Comparison of ENCODE assay signal across 35 cellular contexts in genomic region chr12:71950404-71950803, GRCh38. TPM values are rescaled to one million over a fixed set of nuclear protein-coding genes. Genes with fewer than 3 reads are reported as not detected.
"Had no signal": no experiment of that assay in that cellular context is flagged by ENCODE, and none has a peak within 500 bp of the region (broad histone marks: within the 10 kb centered on the region; RNA-seq: fewer than 3 reads in every experiment).

No MANE protein-coding gene starts in this region.

- H3K27ac Mint-ChIP-seq: dendritic cell treated with granulocyte-macrophage colony-stimulating factor and Interleukin-4, amounts not matched to agents 40 ng/mL and 50 ng/mL, for 4 days; mesothelial cell of epicardium; natural killer cell treated with Interleukin-12 subunit alpha and Interleukin-12 subunit beta and Interleukin-15 and Interleukin-18, amount 100 ng/mL, for 72 hours; stimulated activated memory B cell treated with anti-CD40 and anti-IgM and Interleukin-4, amounts not matched to agents 10 μg/mL and 1 μg/mL and 100 μg/mL, for 72 hours; type B pancreatic cell had no signal

- H3K27me3 ChIP-seq: right atrium auricular region, testis had no signal

- ATAC-seq: esophagus mucosa; gastrocnemius medialis; left cardiac atrium; left lung; mucosa of descending colon; natural killer cell treated with Interleukin-12 subunit alpha and Interleukin-12 subunit beta and Interleukin-15 and Interleukin-18, amount 100 ng/mL, for 72 hours; sciatic nerve; stimulated activated memory B cell treated with anti-CD40 and anti-IgM and Interleukin-4, amounts not matched to agents 10 μg/mL and 1 μg/mL and 100 μg/mL, for 72 hours; stimulated activated naive CD8-positive, alpha-beta T cell treated with anti-CD3 and anti-CD28 coated beads, Interleukin-15, Interleukin-2, amounts not matched to agents 100 U/mL and 50 U/mL, for 24 hours had no signal

- H3K4me1 Mint-ChIP-seq: mesothelial cell of epicardium; naive B cell; stimulated activated memory B cell treated with anti-CD40 and anti-IgM and Interleukin-4, amounts not matched to agents 10 μg/mL and 1 μg/mL and 100 μg/mL, for 72 hours had no signal

- H3K27ac ChIP-seq: epithelial cell of prostate, gastrocnemius medialis, left lung, prostate gland, right atrium auricular region, testis, tibial artery had no signal

- H3K4me3 Mint-ChIP-seq: dendritic cell treated with granulocyte-macrophage colony-stimulating factor and Interleukin-4, amounts not matched to agents 40 ng/mL and 50 ng/mL, for 4 days; endodermal cell; mesothelial cell of epicardium; naive B cell; natural killer cell treated with Interleukin-12 subunit alpha and Interleukin-12 subunit beta and Interleukin-15 and Interleukin-18, amount 100 ng/mL, for 72 hours; stimulated activated memory B cell treated with anti-CD40 and anti-IgM and Interleukin-4, amounts not matched to agents 10 μg/mL and 1 μg/mL and 100 μg/mL, for 72 hours; type B pancreatic cell had no signal

- H3K36me3 Mint-ChIP-seq: mesothelial cell of epicardium; naive B cell; natural killer cell treated with Interleukin-12 subunit alpha and Interleukin-12 subunit beta and Interleukin-15 and Interleukin-18, amount 100 ng/mL, for 72 hours; stimulated activated memory B cell treated with anti-CD40 and anti-IgM and Interleukin-4, amounts not matched to agents 10 μg/mL and 1 μg/mL and 100 μg/mL, for 72 hours; type B pancreatic cell had no signal

- H3K4me3 ChIP-seq: gastrocnemius medialis, left lung, mucosa of descending colon, prostate gland, right atrium auricular region, smooth muscle cell, testis, tibial artery had no signal

- H3K4me1 ChIP-seq: left lung, prostate gland, right atrium auricular region, testis, tibial artery had no signal

- DNase-seq: effector CD8-positive, alpha-beta T cell; foreskin fibroblast; gastrocnemius medialis; head of caudate nucleus; left cardiac atrium; left lung; mesenchymal stem cell; mucosa of descending colon; naive B cell; nucleus accumbens; stimulated activated CD4-positive, alpha-beta T cell treated with anti-CD3 and anti-CD28 coated beads, Interleukin-12 subunit alpha, Interleukin-12 subunit beta, amount 100 ng/mL, for 4 hours; stimulated activated CD4-positive, alpha-beta T cell treated with anti-CD3 and anti-CD28 coated beads, Interleukin-2, amount 100 ng/mL, for 24 hours; stimulated activated CD4-positive, alpha-beta T cell treated with anti-CD3 and anti-CD28 coated beads, Interleukin-4, amount 100 ng/mL, for 24 hours; stimulated activated naive CD8-positive, alpha-beta T cell treated with anti-CD3 and anti-CD28 coated beads, Interleukin-15, Interleukin-2, amounts not matched to agents 100 U/mL and 50 U/mL, for 24 hours; substantia nigra; testis; tibial artery had no signal

- H3K4me2 ChIP-seq: smooth muscle cell had no signal

- H3K9me3 Mint-ChIP-seq: dendritic cell treated with granulocyte-macrophage colony-stimulating factor and Interleukin-4, amounts not matched to agents 40 ng/mL and 50 ng/mL, for 4 days; endodermal cell; mesothelial cell of epicardium; natural killer cell treated with Interleukin-12 subunit alpha and Interleukin-12 subunit beta and Interleukin-15 and Interleukin-18, amount 100 ng/mL, for 72 hours; stimulated activated memory B cell treated with anti-CD40 and anti-IgM and Interleukin-4, amounts not matched to agents 10 μg/mL and 1 μg/mL and 100 μg/mL, for 72 hours; type B pancreatic cell had no signal

- H3K9me3 ChIP-seq: gastrocnemius medialis, left lung, mucosa of descending colon, prostate gland, right atrium auricular region, testis, tibial artery had no signal

- H3K36me3 ChIP-seq: gastrocnemius medialis, left lung, prostate gland, right atrium auricular region, tibial artery had no signal

RNA-seq across cellular contexts. Expression of gene TPH2, which starts 11.8 kb away (rescaled TPM):
- total RNA-seq: esophagus mucosa; gastrocnemius medialis; glomerular endothelial cell; kidney epithelial cell; left cardiac atrium; lower leg skin; lung microvascular endothelial cell; mesothelial cell of epicardium; natural killer cell treated with Interleukin-12 subunit alpha and Interleukin-12 subunit beta and Interleukin-15 and Interleukin-18, amount 100 ng/mL, for 72 hours; osteocyte; prostate gland; right atrium auricular region; sciatic nerve; smooth muscle cell; urinary bladder had no signal
- polyA plus RNA-seq: smooth muscle cell, urinary bladder had no signal
